In the genomic region with DNA sequence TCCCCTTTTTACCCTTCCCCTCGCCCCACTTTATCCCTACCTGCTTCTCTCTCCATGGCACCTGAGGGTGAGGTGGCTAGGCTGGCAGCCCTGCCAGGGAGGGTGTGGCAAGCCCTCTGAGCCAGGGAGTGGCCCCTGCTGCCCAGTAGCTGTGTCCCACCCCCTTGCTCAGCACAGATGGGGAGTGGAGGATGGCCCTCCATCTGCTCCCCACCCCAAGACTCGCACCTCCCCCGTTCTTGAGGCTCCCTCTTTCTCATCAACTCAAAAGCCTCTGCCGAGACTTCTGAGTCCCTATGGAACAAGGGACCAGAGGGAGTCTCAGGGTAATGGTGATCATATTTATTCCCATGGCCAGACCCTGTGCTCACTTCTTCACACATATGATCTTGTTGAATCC, we compare ENCODE assay signal across 16 cellular contexts. TPM values are rescaled to one million over a fixed set of nuclear protein-coding genes. Genes with fewer than 3 reads are reported as not detected.
DNase-seq lines count a peak whose midpoint lies in the region; ATAC-seq, FAIRE-seq and TF ChIP-seq lines count a peak whose summit lies in the region.
"Had no signal": no experiment of that assay in that cellular context is flagged by ENCODE, and none has a peak within 500 bp of the region (broad histone marks: within the 10 kb centered on the region; RNA-seq: fewer than 3 reads in every experiment).

No MANE protein-coding gene starts in this region.

- POLR2A ChIA-PET in CD4-positive, alpha-beta T cell (lab: Charles Lee) = no interaction called here

- H3K4me1 Mint-ChIP-seq in CD4-positive, alpha-beta T cell (ENCODE audit: low read depth) = peaks cover 23% of the 10 kb centered on the region
- peaks cover 28% of the 10 kb centered on the region for H3K4me1 Mint-ChIP-seq in T-helper 17 cell
- H3K4me1 Mint-ChIP-seq in endothelial cell (ENCODE audit: unreplicated experiment) = peaks cover 14% of the 10 kb centered on the region

- no peak overlapping the region for H3K27ac Mint-ChIP-seq in CD4-positive, alpha-beta T cell
- H3K27ac Mint-ChIP-seq in T-helper 17 cell (no peak overlapping the region), endothelial cell (ENCODE audit: unreplicated experiment) (peak overlapping the region; percentile 18)

- H2AFZ ChIP-seq in osteoblast (ENCODE audit: low read length) (no peak overlapping the region), Karpas-422 (ENCODE audit: low read length) (no peak overlapping the region)

- no peaks in the 10 kb centered on the region for H3K9me3 Mint-ChIP-seq in CD4-positive, alpha-beta T cell
- no peaks in the 10 kb centered on the region for H3K9me3 Mint-ChIP-seq in endothelial cell (ENCODE audit: unreplicated experiment)

- H3K4me2 ChIP-seq in osteoblast (ENCODE audit: insufficient read depth, low read length) (no peak overlapping the region), Karpas-422 (ENCODE audit: low read depth, low read length, poor library complexity, severe bottlenecking) (no peak overlapping the region)

- H3K4me3 ChIP-seq in osteoblast (ENCODE audit: insufficient read depth, low read length) (no peak overlapping the region), Karpas-422 (ENCODE audit: low read length) (no peak overlapping the region), kidney (ENCODE audit: low read length in 2 of 2) (no peak overlapping the region)
- H3K4me3 ChIP-seq: HAP-1 had no signal

- H3K27me3 ChIP-seq in CD4-positive, alpha-beta T cell (ENCODE audit: control insufficient read depth, insufficient read depth, low read length) = peaks cover 18% of the 10 kb centered on the region
- H3K27me3 ChIP-seq in osteoblast (ENCODE audit: insufficient read depth, low read length) (peaks cover 43% of the 10 kb centered on the region), Karpas-422 (ENCODE audit: low read length) (no peaks in the 10 kb centered on the region)

- no peak for DNase-seq in CD4-positive, alpha-beta T cell
- DNase-seq in T-helper 17 cell = no peak
- no peak for DNase-seq in endothelial cell (ENCODE audit: low spot score)
- peak; percentile 74 for DNase-seq in osteoblast (ENCODE audit: insufficient read length, low spot score, missing footprints)
- no peak for DNase-seq in Karpas-422
- no peak for DNase-seq in kidney
- no peak for DNase-seq in NCI-H187 (lab: John Stamatoyannopoulos, UW)
- DNase-seq: CD4-positive, CD25-positive, alpha-beta regulatory T cell; DMS79; IMR-90; NCI-H1930; NCI-H510A; NCI-H82 had no signal

- H3K79me2 ChIP-seq in osteoblast (ENCODE audit: insufficient read depth, low read length) (peaks cover 5% of the 10 kb centered on the region), Karpas-422 (ENCODE audit: low read length) (peaks cover 4% of the 10 kb centered on the region)

- H3K4me1 ChIP-seq in osteoblast (ENCODE audit: insufficient read depth, low read length) = peaks cover 10% of the 10 kb centered on the region
- peaks cover 11% of the 10 kb centered on the region for H3K4me1 ChIP-seq in Karpas-422 (ENCODE audit: low read length)
- H3K4me1 ChIP-seq in kidney (ENCODE audit: control insufficient read depth in 1 of 2, insufficient read depth in 1 of 2, low read depth in 1 of 2, low read length in 2 of 2) = peaks cover 5 to 6% of the 10 kb centered on the region in 2 donors

- no peaks in the 10 kb centered on the region for H3K9me2 ChIP-seq in Karpas-422 (replicated peaks; ENCODE audit: insufficient read depth, low read length)

- no peak for FAIRE-seq in kidney (lab: Jason Lieb, UNC)
- FAIRE-seq: GM12892 had no signal

- peak overlapping the region; percentile 49 for H3K4me3 Mint-ChIP-seq in CD4-positive, alpha-beta T cell
- H3K4me3 Mint-ChIP-seq in T-helper 17 cell (peak overlapping the region; percentile 25), endothelial cell (ENCODE audit: unreplicated experiment) (peak overlapping the region; percentile 9)

- no peaks in the 10 kb centered on the region for H3K9me3 ChIP-seq in CD4-positive, alpha-beta T cell (ENCODE audit: control insufficient read depth, low read length)
- no peaks in the 10 kb centered on the region for H3K9me3 ChIP-seq in T-helper 17 cell (ENCODE audit: control insufficient read depth, low read length, poor library complexity, severe bottlenecking)
- no peaks in the 10 kb centered on the region for H3K9me3 ChIP-seq in osteoblast (ENCODE audit: low read depth, low read length)
- no peaks in the 10 kb centered on the region for H3K9me3 ChIP-seq in Karpas-422 (ENCODE audit: low read length)
- H3K9me3 ChIP-seq in kidney (ENCODE audit: control insufficient read depth in 1 of 2, low read length in 2 of 2) = no peaks in the 10 kb centered on the region
- H3K9me3 ChIP-seq: HAP-1 had no signal

- H3K36me3 ChIP-seq in osteoblast (ENCODE audit: insufficient read depth, low read length) (no peaks in the 10 kb centered on the region), Karpas-422 (ENCODE audit: insufficient read depth, low read length) (no peaks in the 10 kb centered on the region), kidney (ENCODE audit: control insufficient read depth in 1 of 2, insufficient read depth in 2 of 2, low read length in 2 of 2) (no peaks in the 10 kb centered on the region)

- no peaks in the 10 kb centered on the region for H4K20me1 ChIP-seq in osteoblast (ENCODE audit: insufficient read depth, low read length)
- no peaks in the 10 kb centered on the region for H4K20me1 ChIP-seq in Karpas-422 (ENCODE audit: insufficient read depth, low read depth, low read length)

- no peak for TF ChIP-seq CTCF in CD4-positive, alpha-beta T cell (IDR thresholded peaks at IDR 0.05)
- TF ChIP-seq CTCF in endothelial cell (IDR thresholded peaks at IDR 0.05; ENCODE audit: unreplicated experiment) (no peak), osteoblast (IDR thresholded peaks at IDR 0.05; ENCODE audit: extremely low read depth, low read depth, low read length) (no peak), kidney (IDR thresholded peaks at IDR 0.05; ENCODE audit: borderline replicate concordance, extremely low read depth, insufficient read depth) (no peak)

- CTCF ChIA-PET in CD4-positive, alpha-beta T cell (lab: Charles Lee) = no interaction called here

- intact Hi-C loops in CD4-positive, alpha-beta T cell (cut with DNase I, micrococcal nuclease) = no loop called here
- intact Hi-C loops in kidney (cut with DNase I) = no loop called here

- no peak for ATAC-seq in CD4-positive, alpha-beta T cell (ENCODE audit: poor library complexity)
- ATAC-seq in T-helper 17 cell (no peak), HG03342 (IDR thresholded peaks at IDR 0.05; ENCODE audit: unreplicated experiment) (no peak)

- H3K27ac ChIP-seq in CD4-positive, alpha-beta T cell (ENCODE audit: low read depth, low read length) = no peak overlapping the region
- no peak overlapping the region for H3K27ac ChIP-seq in osteoblast (ENCODE audit: low read depth, low read length)
- H3K27ac ChIP-seq in Karpas-422 (ENCODE audit: low read length) = no peak overlapping the region
- H3K27ac ChIP-seq in kidney (ENCODE audit: low read depth in 2 of 2, low read length in 2 of 2) = no peak overlapping the region

- peaks cover 24% of the 10 kb centered on the region for H3K27me3 Mint-ChIP-seq in CD4-positive, alpha-beta T cell
- H3K27me3 Mint-ChIP-seq in T-helper 17 cell = peaks cover 14% of the 10 kb centered on the region
- H3K27me3 Mint-ChIP-seq in endothelial cell (ENCODE audit: unreplicated experiment) = peaks cover 27% of the 10 kb centered on the region

- no peak overlapping the region for H3K9ac ChIP-seq in Karpas-422 (ENCODE audit: low read length)
- H3K9ac ChIP-seq in kidney (ENCODE audit: low read length in 2 of 2) = no peak overlapping the region

- no peaks in the 10 kb centered on the region for H3K36me3 Mint-ChIP-seq in CD4-positive, alpha-beta T cell (ENCODE audit: low read depth)
- H3K36me3 Mint-ChIP-seq in T-helper 17 cell (ENCODE audit: low read depth) = no peaks in the 10 kb centered on the region
- peaks cover 4% of the 10 kb centered on the region for H3K36me3 Mint-ChIP-seq in endothelial cell (ENCODE audit: low read depth, unreplicated experiment)
- H3K36me3 Mint-ChIP-seq: CD4-positive, CD25-positive, alpha-beta regulatory T cell had no signal

RNA-seq across cellular contexts. Expression of gene TMEM151A, which starts 1.7 kb away (rescaled TPM):
- total RNA-seq in CD4-positive, alpha-beta T cell = under 1 TPM; 0.11 to 0.14 TPM
- total RNA-seq in T-helper 17 cell = under 1 TPM; 0.16 to 0.32 TPM
- total RNA-seq in endothelial cell (ENCODE audit: unreplicated experiment) = not detected
- total RNA-seq in osteoblast = 0.29 and 0.36 TPM in 2 replicates
- total RNA-seq in Karpas-422 (2014; rRNA removed; shearing (Covaris generic); ENCODE audit: low replicate concordance) = not detected in 2 replicates
- 0.19 TPM for total RNA-seq in kidney
- not detected for polyA plus RNA-seq in kidney (ENCODE audit: insufficient read depth, low read depth, low replicate concordance)
- total RNA-seq: CD4-positive, CD25-positive, alpha-beta regulatory T cell; IMR-90 had no signal
- polyA plus RNA-seq: CD4-positive, CD25-positive, alpha-beta regulatory T cell had no signal

RNA-seq across cellular contexts. Expression of gene YIF1A, which starts 4.4 kb away (rescaled TPM):
- total RNA-seq in CD4-positive, alpha-beta T cell = 10 to 100 TPM; 17.4 to 21.1 TPM
- total RNA-seq in T-helper 17 cell = 10 to 100 TPM; 32.6 to 35.1 TPM
- 48.0 TPM for total RNA-seq in endothelial cell (ENCODE audit: unreplicated experiment)
- 165 and 182 TPM in 2 replicates for total RNA-seq in osteoblast
- total RNA-seq in Karpas-422 (2014; rRNA removed; shearing (Covaris generic); ENCODE audit: low replicate concordance) = 145 and 154 TPM in 2 replicates
- 92.1 TPM for total RNA-seq in kidney
- polyA plus RNA-seq in kidney (ENCODE audit: insufficient read depth, low read depth, low replicate concordance) = 115 TPM

RNA-seq across cellular contexts. Expression of gene CNIH2, which starts 15.4 kb away (rescaled TPM):
- 1 to 10 TPM; 4.1 to 6.2 TPM for total RNA-seq in CD4-positive, alpha-beta T cell
- total RNA-seq in T-helper 17 cell (10 to 100 TPM in 1 of 2 donors, 1 to 10 TPM in 1; 9.0 to 14.4 TPM), endothelial cell (ENCODE audit: unreplicated experiment) (1.9 TPM), osteoblast (under 0.01 TPM in 1 of 2 replicates, not detected in the other), kidney (0.63 TPM)
- total RNA-seq in Karpas-422 (2014; rRNA removed; shearing (Covaris generic); ENCODE audit: low replicate concordance) = 0.34 and 6.6 TPM in 2 replicates
- polyA plus RNA-seq in kidney (ENCODE audit: insufficient read depth, low read depth, low replicate concordance) = not detected
- polyA plus RNA-seq: CD4-positive, CD25-positive, alpha-beta regulatory T cell had no signal

RNA-seq across cellular contexts. Expression of gene CD248, which starts 23.5 kb away (rescaled TPM):
- total RNA-seq in CD4-positive, alpha-beta T cell = 1 to 10 TPM; 3.3 to 3.4 TPM
- not detected for total RNA-seq in T-helper 17 cell
- total RNA-seq in endothelial cell (ENCODE audit: unreplicated experiment) = 2.9 TPM
- 103 and 107 TPM in 2 replicates for total RNA-seq in osteoblast
- total RNA-seq in Karpas-422 (2014; rRNA removed; shearing (Covaris generic); ENCODE audit: low replicate concordance) = not detected in 2 replicates
- 22.9 TPM for total RNA-seq in kidney
- polyA plus RNA-seq in kidney (ENCODE audit: insufficient read depth, low read depth, low replicate concordance) = 14.8 TPM

RNA-seq across cellular contexts. Expression of gene RAB1B, which starts 24.9 kb away (rescaled TPM):
- 10 to 100 TPM; 27.4 to 29.4 TPM for total RNA-seq in CD4-positive, alpha-beta T cell
- total RNA-seq in T-helper 17 cell (10 to 100 TPM; 72.8 to 89.1 TPM), endothelial cell (ENCODE audit: unreplicated experiment) (189 TPM), osteoblast (75.3 and 75.4 TPM in 2 replicates), kidney (153 TPM)
- 56.2 and 64.3 TPM in 2 replicates for total RNA-seq in Karpas-422 (2014; rRNA removed; shearing (Covaris generic); ENCODE audit: low replicate concordance)
- 197 TPM for polyA plus RNA-seq in kidney (ENCODE audit: insufficient read depth, low read depth, low replicate concordance)
